In genomic region chr14:76386922-76387782, GRCh38 we compare ENCODE assay signal across 8 cellular contexts. TPM values are rescaled to one million over a fixed set of nuclear protein-coding genes. Genes with fewer than 3 reads are reported as not detected.
A peak's percentile ranks its signal among the peaks of the same experiment; 100 is the strongest.
DNase-seq lines count a peak whose midpoint lies in the region; ATAC-seq, FAIRE-seq and TF ChIP-seq lines count a peak whose summit lies in the region.

No MANE protein-coding gene starts in this region.

- H3K27me3 ChIP-seq in bronchial epithelial cell (ENCODE audit: control insufficient read depth, insufficient read depth, low read length) (peaks cover 5% of the 10 kb centered on the region), keratinocyte (ENCODE audit: control insufficient read depth, extremely low read depth, insufficient read depth, low read length) (peaks cover 22% of the 10 kb centered on the region)

- no peak overlapping the region for H3K9ac ChIP-seq in keratinocyte (ENCODE audit: control insufficient read depth, extremely low read depth, insufficient read depth, low read length)

- H3K9me3 ChIP-seq in keratinocyte (ENCODE audit: control insufficient read depth, low read depth, low read length), result no peaks in the 10 kb centered on the region

- FAIRE-seq in bronchial epithelial cell (lab: Jason Lieb, UNC), result no peak
- FAIRE-seq in keratinocyte (lab: Jason Lieb, UNC), result peak; percentile 67

- no peak overlapping the region for H3K4me3 ChIP-seq in bronchial epithelial cell (ENCODE audit: low read depth, low read length)
- H3K4me3 ChIP-seq in keratinocyte (ENCODE audit: control insufficient read depth in 2 of 3, extremely low read depth in 1 of 3, insufficient read depth in 2 of 3, low read depth in 1 of 3, low read length in 3 of 3), result no peak overlapping the region

- peak overlapping the region; percentile 1 for H3K4me2 ChIP-seq in keratinocyte (ENCODE audit: control insufficient read depth, extremely low read depth, insufficient read depth, low read depth, low read length)

- H4K20me1 ChIP-seq in keratinocyte (ENCODE audit: control insufficient read depth, extremely low read depth, insufficient read depth, low read length), result no peaks in the 10 kb centered on the region

- no peaks in the 10 kb centered on the region for H3K36me3 ChIP-seq in bronchial epithelial cell (ENCODE audit: control insufficient read depth, insufficient read depth, low read length)
- H3K36me3 ChIP-seq in keratinocyte (ENCODE audit: control insufficient read depth in 2 of 2, extremely low read depth in 1 of 2, insufficient read depth in 2 of 2, low read length in 2 of 2), result no peaks in the 10 kb centered on the region

- peak overlapping the region; percentile 56 for H2AFZ ChIP-seq in keratinocyte (ENCODE audit: control insufficient read depth, low read length)

- peak; percentile 94 for TF ChIP-seq CTCF in VCaP (conservative IDR thresholded peaks at IDR 0.05)
- peak; percentile 98 for TF ChIP-seq CTCF in bronchial epithelial cell (IDR thresholded peaks at IDR 0.05; ENCODE audit: insufficient read depth, low read length, severe bottlenecking)
- peak; percentile 91 to 100 (median 99) for TF ChIP-seq CTCF in keratinocyte (optimal IDR thresholded peaks at IDR 0.05 in 1 of 3, IDR thresholded peaks at IDR 0.05 in 1 of 3, conservative IDR thresholded peaks at IDR 0.05 in 1 of 3; ENCODE audit: extremely low read depth in 1 of 3, insufficient read depth in 2 of 3, low read length in 3 of 3)

- no peaks in the 10 kb centered on the region for H3K9me1 ChIP-seq in keratinocyte (ENCODE audit: control insufficient read depth, extremely low read depth, insufficient read depth, low read length)

- DNase-seq in CMK (ENCODE audit: low read depth) (peak; percentile 25), H4 (ENCODE audit: low spot score) (peak; percentile 52), NCI-H2081 treated with DMSO at 0.1 percent for 48 hours (lab: John Stamatoyannopoulos, UW) (peak; percentile 1), bronchial epithelial cell (ENCODE audit: low read depth) (peak; percentile 35), keratinocyte (ENCODE audit: low read depth, low spot score) (no peak)
- DNase-seq in stimulated activated CD4-positive, alpha-beta T cell treated with anti-CD3 and anti-CD28 coated beads, Interleukin-1b, Interleukin-23, amount 100 ng/mL, for 24 hours (ENCODE audit: low read depth in 4 of 4, low spot score in 1 of 4), result peak in 3 of 4 experiments; percentile 43 to 48 (median 45)

- H3K79me2 ChIP-seq in keratinocyte (ENCODE audit: control insufficient read depth, insufficient read depth, low read length), result no peaks in the 10 kb centered on the region

- ATAC-seq in GM21526 (IDR thresholded peaks at IDR 0.05; ENCODE audit: low FRiP score, unreplicated experiment), result no peak

- dilution Hi-C loops in keratinocyte (cut with MboI; ENCODE audit: extremely low pct_ligation_motif_present, low sequenced_read_pairs), result no loop called here

- H3K27ac ChIP-seq in VCaP (no peak overlapping the region), keratinocyte (ENCODE audit: control insufficient read depth, insufficient read depth, low read length) (no peak overlapping the region)

- H3K4me1 ChIP-seq in keratinocyte (ENCODE audit: control insufficient read depth, extremely low read depth, insufficient read depth, low read length), result peaks cover 6% of the 10 kb centered on the region

RNA-seq across cellular contexts. Expression of gene ESRRB, which starts 11.2 kb away (rescaled TPM):
- 0.04 TPM in 1 of 2 replicates, not detected in the other for total RNA-seq in H4 (2014; rRNA removed; shearing (Covaris generic))
- not detected in 2 replicates for total RNA-seq in bronchial epithelial cell
- polyA plus RNA-seq in keratinocyte, result 0.01 TPM in 1 of 3 replicates, not detected in the others
- polyA plus RNA-seq in keratinocyte (2011; ENCODE audit: low read depth), result not detected
- not detected in 2 replicates for polyA plus RNA-seq in keratinocyte (2011; cell fraction: cytosol; rRNA removed)
- not detected in 2 replicates for polyA plus RNA-seq in keratinocyte (2011; cell fraction: nucleus; rRNA removed)
- polyA plus RNA-seq in keratinocyte (2012; ENCODE audit: low replicate concordance), result not detected in 2 replicates
- not detected in 3 replicates for polyA minus RNA-seq in keratinocyte
- not detected for polyA minus RNA-seq in keratinocyte (2011; cell fraction: cytosol; rRNA and poly(A)+ RNA removed)
- polyA minus RNA-seq in keratinocyte (2011; cell fraction: nucleus; rRNA and poly(A)+ RNA removed), result not detected in 2 replicates
